Comparison of ENCODE assay signal across 9 cellular contexts in the genomic region with DNA sequence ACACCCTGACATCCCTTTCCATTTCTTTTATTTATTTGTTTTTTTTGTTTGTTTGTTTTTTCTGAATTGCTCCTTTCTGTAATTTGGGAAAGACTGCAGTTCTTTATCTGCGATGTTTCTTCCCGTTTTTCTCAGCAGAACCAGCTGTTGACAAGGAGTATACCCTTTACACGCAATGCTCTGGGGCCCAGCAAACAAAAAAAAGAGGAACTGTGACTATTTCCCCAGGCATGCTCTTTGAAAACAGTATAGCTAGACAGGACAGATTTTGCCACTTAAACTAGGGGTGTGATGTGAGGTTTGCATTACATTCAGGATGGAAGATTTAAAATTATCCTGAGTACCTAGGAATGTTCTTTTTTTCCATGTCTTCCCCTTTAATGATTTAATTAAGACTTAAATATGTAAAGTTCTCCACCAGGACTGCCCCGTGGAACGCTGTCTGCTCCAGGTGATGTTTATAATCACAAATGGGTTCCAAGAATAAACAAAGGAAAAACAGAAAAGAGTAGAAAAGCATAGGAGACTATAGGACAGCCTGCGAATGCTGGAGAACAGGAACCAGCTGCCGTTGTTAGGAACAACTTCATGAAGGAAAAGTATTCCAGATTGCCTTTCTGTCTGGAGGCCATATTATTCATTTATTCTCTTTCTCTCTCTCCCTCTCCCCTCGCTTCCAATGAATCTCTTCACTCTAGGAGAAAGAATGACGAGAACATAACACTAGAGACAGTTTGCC.
DNase-seq lines count a peak whose midpoint lies in the region; ATAC-seq and TF ChIP-seq lines count a peak whose summit lies in the region.
"Had no signal": no experiment of that assay in that cellular context is flagged by ENCODE, and none has a peak within 500 bp of the region (broad histone marks: within the 10 kb centered on the region; RNA-seq: fewer than 3 reads in every experiment).

No MANE protein-coding gene starts in this region.

- no peak for TF ChIP-seq CTCF in AG10803 (conservative IDR thresholded peaks at IDR 0.05; ENCODE audit: low read length)
- TF ChIP-seq CTCF in brain microvascular endothelial cell (IDR thresholded peaks at IDR 0.05; ENCODE audit: low read depth, low read length, missing control alignments): no peak

- peaks cover 72% of the 10 kb centered on the region for H3K36me3 ChIP-seq in brain microvascular endothelial cell (replicated peaks)

- no peak overlapping the region for H3K4me3 ChIP-seq in AG10803 (ENCODE audit: low read length)
- no peak overlapping the region for H3K4me3 ChIP-seq in brain microvascular endothelial cell (ENCODE audit: low read depth, low read length)
- no peak overlapping the region for H3K4me3 ChIP-seq in skeletal muscle cell (ENCODE audit: low read depth, low read length)
- H3K4me3 ChIP-seq: pancreas had no signal

- in situ Hi-C loops in brain microvascular endothelial cell (cut with HindIII; ENCODE audit: low pct_ligation_motif_present, low sequenced_read_pairs): no loop called here

- no peaks in the 10 kb centered on the region for H3K27me3 ChIP-seq in brain microvascular endothelial cell (replicated peaks)
- H3K27me3 ChIP-seq: pancreas had no signal

- ATAC-seq in GM19351 (IDR thresholded peaks at IDR 0.05; ENCODE audit: unreplicated experiment) (peak; percentile 54), HG03521 (IDR thresholded peaks at IDR 0.05; ENCODE audit: unreplicated experiment) (peak; percentile 62), GM21423 (IDR thresholded peaks at IDR 0.05; ENCODE audit: unreplicated experiment) (no peak)

- DNase-seq in AG10803 (ENCODE audit: low read depth) (peak; percentile 63), brain microvascular endothelial cell (peak; percentile 74), skeletal muscle cell (ENCODE audit: low read depth) (peak; percentile 41), NCI-H345 (lab: John Stamatoyannopoulos, UW) (no peak)
- no peak for DNase-seq in activated CD4-positive, alpha-beta T cell treated with anti-CD3 and anti-CD28 coated beads for 1 hour
- DNase-seq: pancreas had no signal

- peak overlapping the region; percentile 65 for H3K27ac ChIP-seq in brain microvascular endothelial cell

Comparison
In these comparisons a context has a peak if more than half of its experiments do, and no peak if none do; other contexts are left out.
1. DNase-seq: peak in AG10803 (single experiment), brain microvascular endothelial cell (single experiment) and skeletal muscle cell (single experiment); none in NCI-H345 (single experiment) and activated CD4-positive, alpha-beta T cell treated with anti-CD3 and anti-CD28 coated beads for 1 hour (single experiment).